1 cellular context compared by ENCODE assay signal in the genomic region with DNA sequence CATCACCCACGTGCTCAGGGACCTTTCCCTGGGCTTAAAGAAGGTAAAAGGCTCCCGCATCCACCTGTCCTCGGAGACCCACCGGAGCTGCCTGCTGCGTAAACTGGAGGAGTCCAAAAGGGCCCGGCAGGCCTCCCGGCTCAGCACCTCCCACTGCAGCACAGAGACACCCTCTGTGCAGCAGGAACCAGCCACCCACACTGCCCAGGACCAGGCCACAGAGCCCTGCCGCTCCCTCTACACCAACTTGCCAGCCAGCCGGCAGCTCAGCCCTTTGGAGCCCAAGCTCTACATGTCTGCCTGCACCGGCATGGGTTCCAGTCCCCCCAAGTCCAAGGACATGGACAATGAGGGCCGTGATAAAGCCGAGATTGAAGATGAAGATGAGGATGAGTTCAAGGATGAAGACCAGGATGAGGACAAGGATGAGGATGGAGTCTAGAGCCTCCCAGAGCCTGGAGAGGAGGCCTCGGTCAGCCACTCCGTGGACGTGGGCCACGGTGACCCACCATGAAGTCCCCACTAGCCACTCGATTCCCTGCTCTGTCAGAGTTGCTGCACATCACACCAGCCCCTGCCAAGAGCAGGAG.
TF ChIP-seq lines count a peak whose summit lies in the region.

No MANE protein-coding gene starts in this region.

TF ChIP-seq in HepG2, 621 proteins besides CTCF, POLR2A, EP300 and RAD21:
- TF ChIP-seq ZNF256 (CRISPR knock-in tag; conservative IDR thresholded peaks at IDR 0.05) = no peak
- no peak for TF ChIP-seq ZIK1 (CRISPR knock-in tag; IDR thresholded peaks at IDR 0.05; ENCODE audit: borderline replicate concordance, low read depth)
- TF ChIP-seq ZNF768 (CRISPR knock-in tag; IDR thresholded peaks at IDR 0.05) = peak; percentile 89; the same call in 1 of the 2 replicates
